In the genomic region with DNA sequence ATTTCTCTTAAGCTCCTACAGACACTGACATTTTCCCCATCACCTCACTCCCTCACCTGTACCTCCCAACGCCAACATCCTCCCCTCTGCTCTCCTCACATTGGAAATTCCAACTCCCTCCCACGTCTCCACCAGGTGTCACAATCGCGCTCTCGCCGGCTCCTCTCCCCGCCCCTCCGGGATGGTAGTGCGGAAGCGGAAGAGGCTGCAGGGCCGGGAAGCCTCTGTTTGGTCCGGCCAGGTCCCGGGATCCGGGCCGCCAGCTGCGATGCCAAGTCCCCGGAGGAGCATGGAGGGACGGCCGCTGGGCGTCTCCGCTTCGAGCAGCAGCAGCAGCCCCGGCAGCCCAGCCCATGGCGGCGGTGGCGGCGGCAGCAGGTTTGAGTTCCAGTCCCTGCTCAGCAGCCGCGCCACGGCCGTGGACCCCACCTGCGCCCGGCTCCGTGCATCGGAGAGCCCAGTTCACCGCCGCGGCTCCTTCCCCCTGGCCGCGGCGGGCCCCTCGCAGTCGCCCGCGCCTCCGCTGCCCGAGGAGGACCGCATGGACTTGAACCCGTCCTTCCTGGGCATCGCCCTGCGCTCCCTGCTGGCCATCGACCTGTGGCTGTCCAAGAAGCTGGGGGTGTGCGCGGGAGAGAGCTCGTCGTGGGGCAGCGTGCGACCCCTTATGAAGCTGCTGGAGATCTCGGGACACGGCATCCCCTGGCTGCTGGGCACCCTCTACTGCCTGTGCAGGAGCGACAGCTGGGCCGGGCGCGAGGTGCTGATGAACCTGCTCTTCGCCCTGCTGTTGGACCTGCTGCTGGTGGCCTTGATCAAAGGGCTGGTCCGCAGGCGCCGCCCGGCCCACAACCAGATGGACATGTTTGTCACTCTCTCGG, we compare ENCODE assay signal across 8 cellular contexts. TPM values are rescaled to one million over a fixed set of nuclear protein-coding genes. Genes with fewer than 3 reads are reported as not detected.
DNase-seq lines count a peak whose midpoint lies in the region; ATAC-seq and TF ChIP-seq lines count a peak whose summit lies in the region.

A gene (plus strand): TSS at position 187 of the 881 bp plus-strand sequence. CDS start 82 bp downstream, at position 269.

- POLR2A ChIA-PET in CD4-positive, alpha-beta memory T cell (lab: Charles Lee; ENCODE audit: partially characterized antibody): interaction anchor here (0.6 to 5.5 kb wide), 9 partner anchors 15 to 760 kb away, joined by 3 to 74 read pairs (median 4); a partner anchor contains a TSS
- POLR2A ChIA-PET in activated CD4-positive, alpha-beta memory T cell treated with anti-CD3 and anti-CD28 coated beads, Interleukin-2, amount 10 ng/mL, durations not matched to agents 7 days and 5 days (lab: Charles Lee): interaction anchor here (1.1 to 5.8 kb wide), 4 partner anchors 15 to 78 kb away, joined by 3 to 34 read pairs (median 8); a partner anchor contains a TSS

- H3K27me3 ChIP-seq in CD4-positive, alpha-beta memory T cell (ENCODE audit: insufficient read depth, low read length): no peaks in the 10 kb centered on the region
- H3K27me3 ChIP-seq in ectodermal cell (ENCODE audit: control insufficient read depth, insufficient read depth, low read length, poor library complexity, severe bottlenecking): peaks cover 19% of the 10 kb centered on the region
- H3K27me3 ChIP-seq in lung (ENCODE audit: control insufficient read depth, insufficient read depth): no peaks in the 10 kb centered on the region

- H3K27me3 Mint-ChIP-seq in CD4-positive, alpha-beta memory T cell: no peaks in the 10 kb centered on the region
- peaks cover 6% of the 10 kb centered on the region for H3K27me3 Mint-ChIP-seq in activated CD4-positive, alpha-beta memory T cell treated with anti-CD3 and anti-CD28 coated beads, Interleukin-2, amount 10 ng/mL, durations not matched to agents 7 days and 5 days

- intact Hi-C loops in CD4-positive, alpha-beta memory T cell (cut with micrococcal nuclease): loop anchor here (1.0 to 10.0 kb wide), 7 partner anchors 17 to 1342 kb away; a partner anchor contains a TSS

- WGBS in ectodermal cell, 2 experiments: 2% methylated on average over 70 of the region's 70 CpGs
- 3% methylated on average over 63 to 70 of the region's 70 CpGs for WGBS in lung, 2 donors

- CTCF ChIA-PET in CD4-positive, alpha-beta memory T cell (lab: Charles Lee; ENCODE audit: partially characterized antibody): interaction anchor here (0.9 to 2.6 kb wide), 6 partner anchors 13 to 324 kb away, joined by 3 to 13 read pairs (median 6); a partner anchor contains a TSS
- CTCF ChIA-PET in activated CD4-positive, alpha-beta memory T cell treated with anti-CD3 and anti-CD28 coated beads, Interleukin-2, amount 10 ng/mL, durations not matched to agents 7 days and 5 days (lab: Charles Lee): interaction anchor here (0.6 to 2.4 kb wide), 7 partner anchors 9 to 78 kb away, joined by 3 to 8 read pairs (median 4); no protein-coding TSS in a partner anchor

- ATAC-seq in GM19372 (IDR thresholded peaks at IDR 0.05; ENCODE audit: low read depth, unreplicated experiment) (peak; percentile 70), HG03469 (IDR thresholded peaks at IDR 0.05; ENCODE audit: unreplicated experiment) (peak; percentile 77), lung (ENCODE audit: insufficient read depth, low FRiP score) (peak; percentile 86)

- H3K27ac Mint-ChIP-seq in CD4-positive, alpha-beta memory T cell: peak within 1 kb of the TSS; percentile 95 to 99 (median 96)
- H3K27ac Mint-ChIP-seq in activated CD4-positive, alpha-beta memory T cell treated with anti-CD3 and anti-CD28 coated beads, Interleukin-2, amount 10 ng/mL, durations not matched to agents 7 days and 5 days: peak within 1 kb of the TSS; percentile 80

- peaks cover 47 to 78% (median 59%) of the 10 kb centered on the region in 4 donors for H3K4me1 Mint-ChIP-seq in CD4-positive, alpha-beta memory T cell
- H3K4me1 Mint-ChIP-seq in activated CD4-positive, alpha-beta memory T cell treated with anti-CD3 and anti-CD28 coated beads, Interleukin-2, amount 10 ng/mL, durations not matched to agents 7 days and 5 days: peaks cover 57% of the 10 kb centered on the region

- H3K27ac ChIP-seq in CD4-positive, alpha-beta memory T cell (ENCODE audit: low read depth, low read length): peak within 1 kb of the TSS; percentile 67
- H3K27ac ChIP-seq in ectodermal cell (ENCODE audit: insufficient read depth, low read depth, low read length, poor library complexity, severe bottlenecking) (no peak within 1 kb of the TSS), lung (ENCODE audit: low read depth in 1 of 2, low read length in 1 of 2) (peak within 1 kb of the TSS; percentile 76 to 91)

- H3K36me3 ChIP-seq in CD4-positive, alpha-beta memory T cell (ENCODE audit: insufficient read depth, low read length): no peaks in the 10 kb centered on the region
- H3K36me3 ChIP-seq in ectodermal cell (ENCODE audit: control insufficient read depth, insufficient read depth, low read length): no peaks in the 10 kb centered on the region
- H3K36me3 ChIP-seq in lung (ENCODE audit: control insufficient read depth in 2 of 2, insufficient read depth in 2 of 2, low read length in 2 of 2): no peaks in the 10 kb centered on the region

- TF ChIP-seq CTCF in lung (IDR thresholded peaks at IDR 0.05; ENCODE audit: control extremely low read depth, extremely low read depth): peak; percentile 65

- no peaks in the 10 kb centered on the region for H3K9me3 Mint-ChIP-seq in CD4-positive, alpha-beta memory T cell
- no peaks in the 10 kb centered on the region for H3K9me3 Mint-ChIP-seq in activated CD4-positive, alpha-beta memory T cell treated with anti-CD3 and anti-CD28 coated beads, Interleukin-2, amount 10 ng/mL, durations not matched to agents 7 days and 5 days

- H3K4me3 ChIP-seq in CD4-positive, alpha-beta memory T cell (ENCODE audit: low read length in 2 of 2): peak within 1 kb of the TSS; percentile 42 to 83
- H3K4me3 ChIP-seq in ectodermal cell (ENCODE audit: insufficient read depth, low read depth, low read length): peak within 1 kb of the TSS; percentile 71
- H3K4me3 ChIP-seq in lung: peak within 1 kb of the TSS; percentile 72

- peak; percentile 70 to 86 (median 76) for DNase-seq in CD4-positive, alpha-beta memory T cell
- DNase-seq in NCI-H69 (lab: John Stamatoyannopoulos, UW): peak; percentile 98
- DNase-seq in activated CD4-positive, alpha-beta memory T cell treated with anti-CD3 and anti-CD28 coated beads, Interleukin-2, amount 10 ng/mL, durations not matched to agents 7 days and 5 days: peak; percentile 78
- DNase-seq in lung (ENCODE audit: low spot score): peak; percentile 90
- DNase-seq in stimulated activated CD4-positive, alpha-beta T cell treated with anti-CD3 and anti-CD28 coated beads, TNF-alpha, amount 100 ng/mL, for 4 hours (ENCODE audit: low read depth in 3 of 3): peak; percentile 47 to 56 (median 50)

- H3K36me3 Mint-ChIP-seq in CD4-positive, alpha-beta memory T cell: peaks cover 0 to 10% of the 10 kb centered on the region in 2 donors
- H3K36me3 Mint-ChIP-seq in activated CD4-positive, alpha-beta memory T cell treated with anti-CD3 and anti-CD28 coated beads, Interleukin-2, amount 10 ng/mL, durations not matched to agents 7 days and 5 days (ENCODE audit: low read depth): peaks cover 6% of the 10 kb centered on the region

- H3K9me3 ChIP-seq in CD4-positive, alpha-beta memory T cell (ENCODE audit: control insufficient read depth in 1 of 2, low read length in 2 of 2): no peaks in the 10 kb centered on the region
- H3K9me3 ChIP-seq in ectodermal cell (ENCODE audit: control insufficient read depth, low read length) (no peaks in the 10 kb centered on the region), lung (ENCODE audit: control insufficient read depth in 2 of 2, insufficient read depth in 1 of 2, low read length in 1 of 2) (no peaks in the 10 kb centered on the region)

- H3K4me3 Mint-ChIP-seq in CD4-positive, alpha-beta memory T cell: peak within 1 kb of the TSS; percentile 91 to 99 (median 96)
- H3K4me3 Mint-ChIP-seq in activated CD4-positive, alpha-beta memory T cell treated with anti-CD3 and anti-CD28 coated beads, Interleukin-2, amount 10 ng/mL, durations not matched to agents 7 days and 5 days: peak within 1 kb of the TSS; percentile 98

- H3K4me1 ChIP-seq in CD4-positive, alpha-beta memory T cell (ENCODE audit: insufficient read depth, low read length): peaks cover 58% of the 10 kb centered on the region
- H3K4me1 ChIP-seq in ectodermal cell (ENCODE audit: control insufficient read depth, insufficient read depth, low read length) (peaks cover 10% of the 10 kb centered on the region), lung (ENCODE audit: control insufficient read depth in 2 of 2, insufficient read depth in 2 of 2, low read length in 2 of 2) (peaks cover 7% of the 10 kb centered on the region in 2 donors)

RNA-seq across cellular contexts. Expression of the gene that starts here (rescaled TPM):
- 10 to 100 TPM; 23.3 to 23.8 TPM for total RNA-seq in CD4-positive, alpha-beta memory T cell
- 1 to 10 TPM; 3.2 to 6.6 TPM for polyA plus RNA-seq in CD4-positive, alpha-beta memory T cell
- 10 to 100 TPM in 1 of 2 experiments, 1 to 10 TPM in 1; 9.6 to 10.3 TPM for total RNA-seq in activated CD4-positive, alpha-beta memory T cell treated with anti-CD3 and anti-CD28 coated beads, Interleukin-2, amount 10 ng/mL, durations not matched to agents 7 days and 5 days
- polyA plus RNA-seq in ectodermal cell (2013, experiment 1 of 4): 12.8 TPM
- polyA plus RNA-seq in ectodermal cell (2013, experiment 2 of 4): 11.9 TPM
- 10.0 TPM for polyA plus RNA-seq in ectodermal cell (2013, experiment 3 of 4)
- 11.5 TPM for polyA plus RNA-seq in ectodermal cell (2013, experiment 4 of 4)
- total RNA-seq in lung: 1 to 10 TPM; 6.2 to 6.9 TPM
- polyA plus RNA-seq in lung: 1 to 10 TPM; 3.8 to 4.2 TPM
